15 cellular contexts compared by ENCODE assay signal in genomic region chr11:105229758-105230157, GRCh38.
"Had no signal": no experiment of that assay in that cellular context is flagged by ENCODE, and none has a peak within 500 bp of the region (broad histone marks: within the 10 kb centered on the region; RNA-seq: fewer than 3 reads in every experiment).

No MANE protein-coding gene starts in this region.

- H3K4me1 ChIP-seq: body of pancreas had no signal

- H3K4me3 ChIP-seq: body of pancreas, ovary, thoracic aorta had no signal

- H3K27ac ChIP-seq: body of pancreas, foreskin keratinocyte, ovary, thoracic aorta had no signal

- DNase-seq: activated CD4-positive, alpha-beta T cell treated with anti-CD3 and anti-CD28 coated beads, Interleukin-2, amount 10 ng/mL, durations not matched to agents 24 days and 14 days; activated CD4-positive, CD25-positive, alpha-beta regulatory T cell; activated CD8-positive, alpha-beta memory T cell treated with anti-CD3 and anti-CD28 coated beads, Interleukin-2, amount 50 U/mL, for 4 hours; activated CD8-positive, alpha-beta T cell treated with anti-CD3 and anti-CD28 coated beads, Interleukin-2, amount 10 ng/mL, durations not matched to agents 7 days and 5 days; activated gamma-delta T cell; activated T-cell treated with anti-CD3 and anti-CD28 coated beads, Interleukin-2, amount 50 U/mL, for 72 hours; amniotic stem cell; body of pancreas; caudate nucleus; erythroblast; nephron progenitor cell; ovary had no signal

- ATAC-seq: activated CD8-positive, alpha-beta T cell treated with anti-CD3 and anti-CD28 coated beads, Interleukin-2, amount 10 ng/mL, durations not matched to agents 7 days and 5 days; activated T-cell treated with anti-CD3 and anti-CD28 coated beads, Interleukin-2, amount 50 U/mL, for 72 hours; body of pancreas; stimulated activated effector memory CD8-positive, alpha-beta T cell treated with anti-CD3 and anti-CD28 coated beads, Interleukin-12 subunit alpha, Interleukin-12 subunit beta, amount 100 ng/mL, for 72 hours had no signal

- H3K36me3 ChIP-seq: ovary, thoracic aorta had no signal

- H3K9me3 ChIP-seq: body of pancreas, ovary, thoracic aorta had no signal

- H3K27me3 ChIP-seq: body of pancreas, foreskin keratinocyte, ovary had no signal
